Comparison of ENCODE assay signal across 8 cellular contexts in genomic region chr2:136423516-136423996, GRCh38.
DNase-seq lines count a peak whose midpoint lies in the region; ATAC-seq and TF ChIP-seq lines count a peak whose summit lies in the region.

No MANE protein-coding gene starts in this region.

- H3K4me2 ChIP-seq in PC-3 (ENCODE audit: low read length) (peak overlapping the region; percentile 93), neural cell (ENCODE audit: low read length) (peak overlapping the region; percentile 57)

- H3K9me3 ChIP-seq in HUES6 (ENCODE audit: control insufficient read depth, insufficient read depth, low read depth, low read length) (no peaks in the 10 kb centered on the region), PC-3 (ENCODE audit: low read length) (no peaks in the 10 kb centered on the region), neural cell (ENCODE audit: low read length) (no peaks in the 10 kb centered on the region)

- ATAC-seq in GM21526 (IDR thresholded peaks at IDR 0.05; ENCODE audit: low FRiP score, unreplicated experiment) (peak; percentile 100), PC-3 (peak; percentile 97)
- peak; percentile 95 for ATAC-seq in stimulated activated naive CD8-positive, alpha-beta T cell treated with anti-CD3 and anti-CD28 coated beads, Interleukin-15, amount 100 ng/mL, for 72 hours

- CTCF ChIA-PET in PC-3 (lab: Charles Lee): no interaction called here

- H3K27ac ChIP-seq in HUES6 (ENCODE audit: low read depth, low read length) (no peak overlapping the region), PC-3 (ENCODE audit: low read length) (no peak overlapping the region), neural cell (ENCODE audit: low read length) (no peak overlapping the region)

- H3K27ac Mint-ChIP-seq in stimulated activated naive CD8-positive, alpha-beta T cell treated with anti-CD3 and anti-CD28 coated beads, Interleukin-15, amount 100 ng/mL, for 72 hours: peak overlapping the region; percentile 0 to 65

- H3K9me2 ChIP-seq in PC-3 (replicated peaks; ENCODE audit: low read length): no peaks in the 10 kb centered on the region
- H3K9me2 ChIP-seq in neural cell (ENCODE audit: insufficient read depth, low read length): no peaks in the 10 kb centered on the region

- POLR2A ChIA-PET in PC-3 (lab: Charles Lee; ENCODE audit: unreplicated experiment): no interaction called here

- BruUV-seq in PC-3 (replicated peaks; lab: Mats Ljungman, UMichigan): no TSS peak

- peaks cover 66% of the 10 kb centered on the region for H3K27me3 ChIP-seq in HUES6 (ENCODE audit: control insufficient read depth, insufficient read depth, low read length)
- H3K27me3 ChIP-seq in PC-3 (ENCODE audit: low read length): peaks cover 75% of the 10 kb centered on the region
- H3K27me3 ChIP-seq in neural cell (ENCODE audit: insufficient read depth, low read depth, low read length): peaks cover 8% of the 10 kb centered on the region

- H3K36me3 ChIP-seq in HUES6 (ENCODE audit: control insufficient read depth, insufficient read depth, low read length) (no peaks in the 10 kb centered on the region), PC-3 (ENCODE audit: low read depth, low read length) (no peaks in the 10 kb centered on the region), neural cell (ENCODE audit: insufficient read depth, low read length) (no peaks in the 10 kb centered on the region)

- no peak overlapping the region for H3K9ac ChIP-seq in HUES6 (ENCODE audit: low read length)
- H3K9ac ChIP-seq in PC-3 (ENCODE audit: low read length): no peak overlapping the region
- H3K9ac ChIP-seq in neural cell (ENCODE audit: low read length): peak overlapping the region; percentile 35

- no peak for TF ChIP-seq EP300 in neural cell (conservative IDR thresholded peaks at IDR 0.05; ENCODE audit: poor library complexity, severe bottlenecking)

- no peaks in the 10 kb centered on the region for H3K79me2 ChIP-seq in PC-3 (ENCODE audit: low read length)
- H3K79me2 ChIP-seq in neural cell (replicated peaks; ENCODE audit: insufficient read depth, low read length): no peaks in the 10 kb centered on the region

- H3K4me3 Mint-ChIP-seq in stimulated activated naive CD8-positive, alpha-beta T cell treated with anti-CD3 and anti-CD28 coated beads, Interleukin-15, amount 100 ng/mL, for 72 hours: peak overlapping the region; percentile 64 to 91

- no peaks in the 10 kb centered on the region for H3K9me3 Mint-ChIP-seq in stimulated activated naive CD8-positive, alpha-beta T cell treated with anti-CD3 and anti-CD28 coated beads, Interleukin-15, amount 100 ng/mL, for 72 hours

- peak; percentile 3 for DNase-seq in DMS114 treated with DMSO at 0.1 percent for 48 hours (lab: John Stamatoyannopoulos, UW; ENCODE audit: unreplicated experiment)
- peak; percentile 72 for DNase-seq in PC-3
- DNase-seq in activated T-cell treated with anti-CD3 and anti-CD28 coated beads, Interleukin-2, amount 50 U/mL, for 48 hours: peak; percentile 87 to 91
- peak; percentile 60 for DNase-seq in fibroblast of pulmonary artery (ENCODE audit: low read depth)
- DNase-seq in stimulated activated naive CD8-positive, alpha-beta T cell treated with anti-CD3 and anti-CD28 coated beads, Interleukin-15, amount 100 ng/mL, for 72 hours: peak; percentile 82 to 84

- 0 out of 2 replicates have a peak, but pooled peaks cover 3% of the 10 kb centered on the region for H3K4me1 ChIP-seq in HUES6 (ENCODE audit: control insufficient read depth, insufficient read depth, low read length)
- peaks cover 9% of the 10 kb centered on the region; the same call in 1 of the 2 replicates for H3K4me1 ChIP-seq in PC-3 (ENCODE audit: insufficient read depth, low read length)

- H3K27me3 Mint-ChIP-seq in stimulated activated naive CD8-positive, alpha-beta T cell treated with anti-CD3 and anti-CD28 coated beads, Interleukin-15, amount 100 ng/mL, for 72 hours: peaks cover 71% of the 10 kb centered on the region

- peak; percentile 99 for TF ChIP-seq RAD21 in neural cell (conservative IDR thresholded peaks at IDR 0.05)

- H2AFZ ChIP-seq in PC-3 (ENCODE audit: low read length) (peak overlapping the region; percentile 93), neural cell (ENCODE audit: low read depth, low read length) (no peak overlapping the region)

- TF ChIP-seq CTCF in PC-3 (conservative IDR thresholded peaks at IDR 0.05; ENCODE audit: low read depth, low read length) (peak; percentile 88), fibroblast of pulmonary artery (IDR thresholded peaks at IDR 0.05; ENCODE audit: low read length, missing control alignments) (peak; percentile 79), neural cell (IDR thresholded peaks at IDR 0.05; ENCODE audit: poor library complexity, severe bottlenecking) (peak; percentile 97)

- H4K20me1 ChIP-seq in PC-3 (ENCODE audit: low read length): no peaks in the 10 kb centered on the region
- H4K20me1 ChIP-seq in neural cell (ENCODE audit: insufficient read depth): no peaks in the 10 kb centered on the region

- H3F3A ChIP-seq in PC-3 (ENCODE audit: low read length, unreplicated experiment) (no peaks in the 10 kb centered on the region), neural cell (ENCODE audit: insufficient read depth, low read length, poor library complexity, severe bottlenecking) (no peaks in the 10 kb centered on the region)

- peaks cover 24% of the 10 kb centered on the region for H3K4me1 Mint-ChIP-seq in stimulated activated naive CD8-positive, alpha-beta T cell treated with anti-CD3 and anti-CD28 coated beads, Interleukin-15, amount 100 ng/mL, for 72 hours

- intact Hi-C loops in PC-3 (cut with micrococcal nuclease): loop anchor here (1.0 to 10.0 kb wide), 3 partner anchors 510 to 1415 kb away; no protein-coding TSS in a partner anchor

- H3K4me3 ChIP-seq in HUES6 (ENCODE audit: low read depth, low read length) (peak overlapping the region; percentile 59), PC-3 (ENCODE audit: low read length) (peak overlapping the region; percentile 61), fibroblast of pulmonary artery (replicated peaks; ENCODE audit: low read depth, low read length) (peak overlapping the region; percentile 56), neural cell (ENCODE audit: low read length) (peak overlapping the region; percentile 63)

TF ChIP-seq in neural cell, 6 proteins besides CTCF, POLR2A, EP300 and RAD21:
- TF ChIP-seq MXI1 (conservative IDR thresholded peaks at IDR 0.05; ENCODE audit: poor library complexity, severe bottlenecking) (peak; percentile 51), REST (IDR thresholded peaks at IDR 0.05; ENCODE audit: borderline replicate concordance) (no peak), POLR2AphosphoS5 (IDR thresholded peaks at IDR 0.05) (no peak), SMC3 (conservative IDR thresholded peaks at IDR 0.05; ENCODE audit: poor library complexity) (peak; percentile 99)
TF ChIP-seq in neural cell: peak in this region for 2.

Comparison
In these comparisons a context has a peak if more than half of its experiments do, and no peak if none do; other contexts are left out.
1. DNase-seq: peak in every context shown above with its lines; median percentile 89 in activated T-cell treated with anti-CD3 and anti-CD28 coated beads, Interleukin-2, amount 50 U/mL, for 48 hours; 83 in stimulated activated naive CD8-positive, alpha-beta T cell treated with anti-CD3 and anti-CD28 coated beads, Interleukin-15, amount 100 ng/mL, for 72 hours; 72 in PC-3; 60 in fibroblast of pulmonary artery; 3 in DMS114 treated with DMSO at 0.1 percent for 48 hours.